ENCODE assay signal across 1 cellular context in genomic region chr13:28268800-28269223, GRCh38.
TF ChIP-seq lines count a peak whose summit lies in the region.

No MANE protein-coding gene starts in this region.

TF ChIP-seq in GM23338, 12 proteins besides CTCF, POLR2A, EP300 and RAD21 (continued from another document):
- TF ChIP-seq ZNF462 (CRISPR knock-in tag; IDR thresholded peaks at IDR 0.05) = no peak
TF ChIP-seq in GM23338: peak in this region for 0.
